In genomic region chr7:2660359-2661095, GRCh38 we compare ENCODE assay signal across 15 cellular contexts. TPM values are rescaled to one million over a fixed set of nuclear protein-coding genes. Genes with fewer than 3 reads are reported as not detected.
A peak's percentile ranks its signal among the peaks of the same experiment; 100 is the strongest.
DNase-seq lines count a peak whose midpoint lies in the region; ATAC-seq, FAIRE-seq and TF ChIP-seq lines count a peak whose summit lies in the region.
"Had no signal": no experiment of that assay in that cellular context is flagged by ENCODE, and none has a peak within 500 bp of the region (broad histone marks: within the 10 kb centered on the region; RNA-seq: fewer than 3 reads in every experiment).

No MANE protein-coding gene starts in this region.

- intact Hi-C loops in CD14-positive monocyte (cut with micrococcal nuclease), result no loop called here

- no peak for TF ChIP-seq RAD21 in Ishikawa (IDR thresholded peaks at IDR 0.05; ENCODE audit: low read depth)

- no peak overlapping the region for H3K4me2 ChIP-seq in osteoblast (ENCODE audit: insufficient read depth, low read length)

- peaks cover 0 to 3% (median 0%) of the 10 kb centered on the region in 7 donors for H3K9me3 Mint-ChIP-seq in CD14-positive monocyte
- H3K9me3 Mint-ChIP-seq: effector memory CD8-positive, alpha-beta T cell had no signal

- no peak for FAIRE-seq in bronchial epithelial cell (lab: Jason Lieb, UNC)
- FAIRE-seq: GM12891 had no signal

- no peaks in the 10 kb centered on the region for H3K79me2 ChIP-seq in osteoblast (ENCODE audit: insufficient read depth, low read length)

- H3K9me3 ChIP-seq in osteoblast (ENCODE audit: low read depth, low read length), result no peaks in the 10 kb centered on the region
- H3K9me3 ChIP-seq: upper lobe of left lung had no signal

- H4K20me1 ChIP-seq in osteoblast (ENCODE audit: insufficient read depth, low read length), result peaks cover 3% of the 10 kb centered on the region

- H3K27ac Mint-ChIP-seq in CD14-positive monocyte, result peak overlapping the region in 1 of 7 donors; percentile 73
- H3K27ac Mint-ChIP-seq: effector memory CD8-positive, alpha-beta T cell had no signal

- no peaks in the 10 kb centered on the region for H3K4me1 ChIP-seq in osteoblast (ENCODE audit: insufficient read depth, low read length)

- no peak overlapping the region for H3K27ac ChIP-seq in osteoblast (ENCODE audit: low read depth, low read length)
- H3K27ac ChIP-seq: upper lobe of left lung had no signal

- H3K27me3 Mint-ChIP-seq in CD14-positive monocyte (ENCODE audit: low read depth in 3 of 3), result peaks cover 0 to 2% (median 2%) of the 10 kb centered on the region in 3 donors
- H3K27me3 Mint-ChIP-seq: effector memory CD8-positive, alpha-beta T cell had no signal

- H3K27me3 ChIP-seq in bronchial epithelial cell (ENCODE audit: control insufficient read depth, insufficient read depth, low read length), result no peaks in the 10 kb centered on the region
- no peaks in the 10 kb centered on the region for H3K27me3 ChIP-seq in osteoblast (ENCODE audit: insufficient read depth, low read length)
- H3K27me3 ChIP-seq: upper lobe of left lung had no signal

- no peak for TF ChIP-seq EP300 in Ishikawa (IDR thresholded peaks at IDR 0.05; ENCODE audit: borderline replicate concordance)

- peaks cover 14% of the 10 kb centered on the region for H3K36me3 ChIP-seq in bronchial epithelial cell (ENCODE audit: control insufficient read depth, insufficient read depth, low read length)
- peaks cover 5% of the 10 kb centered on the region for H3K36me3 ChIP-seq in osteoblast (ENCODE audit: insufficient read depth, low read length)

- no peak for ATAC-seq in GM21528 (IDR thresholded peaks at IDR 0.05; ENCODE audit: low FRiP score, unreplicated experiment)
- ATAC-seq: effector memory CD8-positive, alpha-beta T cell had no signal

- DNase-seq in CD14-positive monocyte (ENCODE audit: low spot score) (no peak), bronchial epithelial cell (ENCODE audit: low read depth) (no peak), osteoblast (ENCODE audit: insufficient read length, low spot score, missing footprints) (no peak), amniotic stem cell (lab: John Stamatoyannopoulos, UW) (no peak), NAMALWA (ENCODE audit: low spot score) (no peak)
- no peak for DNase-seq in activated CD4-positive, alpha-beta T cell treated with anti-CD3 and anti-CD28 coated beads for 4 hours
- DNase-seq: activated CD8-positive, alpha-beta memory T cell treated with anti-CD3 and anti-CD28 coated beads, Interleukin-2, amount 50 U/mL, for 4 hours; effector memory CD8-positive, alpha-beta T cell; midbrain; NCI-H1436; T-helper 9 cell had no signal

- H2AFZ ChIP-seq in osteoblast (ENCODE audit: low read length), result no peak overlapping the region

- peaks cover 7% of the 10 kb centered on the region for H3K4me1 Mint-ChIP-seq in CD14-positive monocyte

- peaks cover 41 to 63% of the 10 kb centered on the region in 2 donors for H3K36me3 Mint-ChIP-seq in CD14-positive monocyte

- peak; percentile 54 for TF ChIP-seq CTCF in CD14-positive monocyte (IDR thresholded peaks at IDR 0.05)
- peak; percentile 15 for TF ChIP-seq CTCF in bronchial epithelial cell (IDR thresholded peaks at IDR 0.05; ENCODE audit: insufficient read depth, low read length, severe bottlenecking)
- TF ChIP-seq CTCF in osteoblast (IDR thresholded peaks at IDR 0.05; ENCODE audit: extremely low read depth, low read depth, low read length), result peak; percentile 27

- H3K4me3 ChIP-seq in bronchial epithelial cell (ENCODE audit: low read depth, low read length), result no peak overlapping the region
- H3K4me3 ChIP-seq in osteoblast (ENCODE audit: insufficient read depth, low read length), result no peak overlapping the region
- H3K4me3 ChIP-seq: upper lobe of left lung had no signal

- no peak overlapping the region for H3K4me3 Mint-ChIP-seq in CD14-positive monocyte
- H3K4me3 Mint-ChIP-seq: effector memory CD8-positive, alpha-beta T cell had no signal

TF ChIP-seq in Ishikawa, 13 proteins besides CTCF, POLR2A, EP300 and RAD21:
- TF ChIP-seq, protein P1, sequence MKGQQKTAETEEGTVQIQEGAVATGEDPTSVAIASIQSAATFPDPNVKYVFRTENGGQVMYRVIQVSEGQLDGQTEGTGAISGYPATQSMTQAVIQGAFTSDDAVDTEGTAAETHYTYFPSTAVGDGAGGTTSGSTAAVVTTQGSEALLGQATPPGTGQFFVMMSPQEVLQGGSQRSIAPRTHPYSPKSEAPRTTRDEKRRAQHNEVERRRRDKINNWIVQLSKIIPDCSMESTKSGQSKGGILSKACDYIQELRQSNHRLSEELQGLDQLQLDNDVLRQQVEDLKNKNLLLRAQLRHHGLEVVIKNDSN (IDR thresholded peaks at IDR 0.05), result no peak
- TF ChIP-seq ZBTB7A (IDR thresholded peaks at IDR 0.05; ENCODE audit: low read depth) (peak; percentile 57; the same call in 1 of the 2 replicates), CREB1 (IDR thresholded peaks at IDR 0.05; ENCODE audit: low read depth) (no peak)

RNA-seq across cellular contexts. Expression of gene AMZ1, which starts 27.5 kb away (rescaled TPM):
- polyA plus RNA-seq in CD14-positive monocyte, result under 1 TPM; 0.09 to 0.14 TPM
- total RNA-seq in bronchial epithelial cell (not detected in 2 replicates), osteoblast (2.1 and 2.5 TPM in 2 replicates)

RNA-seq across cellular contexts. Expression of gene TTYH3, which starts 28.7 kb away (rescaled TPM):
- polyA plus RNA-seq in CD14-positive monocyte, result 10 to 100 TPM; 13.4 to 17.4 TPM
- total RNA-seq in bronchial epithelial cell (5.8 and 12.3 TPM in 2 replicates), osteoblast (28.3 and 29.0 TPM in 2 replicates)
